1 cellular context compared by ENCODE assay signal in genomic region chr2:27890146-27891062, GRCh38.
TF ChIP-seq lines count a peak whose summit lies in the region.

Gene BABAM2, plus strand, starts transcription at chr2:27890729. Its CDS starts 3,828 bp downstream, at chr2:27894557.
Gene RBKS, minus strand, starts transcription at chr2:27890387. Its CDS starts 42 bp downstream, at chr2:27890345.

TF ChIP-seq in K562, 482 proteins besides CTCF, POLR2A, EP300 and RAD21 (continued from another document):
- TF ChIP-seq KAT2B (IDR thresholded peaks at IDR 0.05; ENCODE audit: low read depth, low read length), result no peak
- peak; percentile 60; the same call in 1 of the 2 replicates for TF ChIP-seq POLR2AphosphoS5 (IDR thresholded peaks at IDR 0.05; ENCODE audit: control insufficient read depth, insufficient read depth, low read depth, low read length)
- peak; percentile 16 to 77 (median 51) for TF ChIP-seq YY1 (IDR thresholded peaks at IDR 0.05; ENCODE audit: borderline replicate concordance in 1 of 3, control insufficient read depth in 1 of 3, extremely low read depth in 1 of 3, insufficient read depth in 3 of 3, insufficient read length in 1 of 3, insufficient replicate concordance in 2 of 3, low read depth in 1 of 3, low read length in 2 of 3)
- no peak for TF ChIP-seq THAP7 (CRISPR knock-in tag; IDR thresholded peaks at IDR 0.05)
- TF ChIP-seq CBX8 (IDR thresholded peaks at IDR 0.05; ENCODE audit: borderline replicate concordance, extremely low read depth, low read depth, low read length, poor library complexity, severe bottlenecking), result no peak
- TF ChIP-seq LEF1 (IDR thresholded peaks at IDR 0.05), result no peak
- TF ChIP-seq MCM5 (IDR thresholded peaks at IDR 0.05; ENCODE audit: low read depth), result no peak
- no peak for TF ChIP-seq NCOA4 (IDR thresholded peaks at IDR 0.05; ENCODE audit: partially characterized antibody)
- no peak for TF ChIP-seq GTF2B (IDR thresholded peaks at IDR 0.05; ENCODE audit: extremely low read depth, insufficient read length)
- TF ChIP-seq CBFB (CRISPR knock-in tag; IDR thresholded peaks at IDR 0.05), result peak; percentile 55; the same call in 1 of the 2 replicates
- no peak for TF ChIP-seq ZNF57 (CRISPR knock-in tag; IDR thresholded peaks at IDR 0.05)
- TF ChIP-seq FOXJ2 (tag; IDR thresholded peaks at IDR 0.05), result peak; percentile 75
- peak; percentile 96 to 97 for TF ChIP-seq SIN3A (IDR thresholded peaks at IDR 0.05; ENCODE audit: borderline replicate concordance in 2 of 2, control insufficient read depth in 1 of 2, low read depth in 2 of 2, low read length in 2 of 2)
- no peak for TF ChIP-seq THRAP3 (IDR thresholded peaks at IDR 0.05; ENCODE audit: borderline replicate concordance)
- TF ChIP-seq REST (CRISPR knock-in tag; IDR thresholded peaks at IDR 0.05; ENCODE audit: low read depth), result peak; percentile 82; the same call in 1 of the 2 replicates
- peak; percentile 25; the same call in 1 of the 2 replicates for TF ChIP-seq TEAD4 (IDR thresholded peaks at IDR 0.05; ENCODE audit: low read length)
- no peak for TF ChIP-seq TEAD4 (CRISPR knock-in tag; IDR thresholded peaks at IDR 0.05; ENCODE audit: borderline replicate concordance)
- no peak for TF ChIP-seq ZNF785 (CRISPR knock-in tag; IDR thresholded peaks at IDR 0.05)
- no peak for TF ChIP-seq ZSCAN29 (IDR thresholded peaks at IDR 0.05)
- no peak for TF ChIP-seq GTF2E2 (tag; IDR thresholded peaks at IDR 0.05)
- no peak for TF ChIP-seq ZBTB8A (IDR thresholded peaks at IDR 0.05; ENCODE audit: partially characterized antibody)
- TF ChIP-seq TAF1 (IDR thresholded peaks at IDR 0.05; ENCODE audit: control insufficient read depth, extremely low read depth, insufficient read depth, low read length, severe bottlenecking), result no peak
- TF ChIP-seq CXXC5 (CRISPR knock-in tag; IDR thresholded peaks at IDR 0.05), result peak; percentile 88
- TF ChIP-seq ARID1B (IDR thresholded peaks at IDR 0.05), result peak; percentile 21; the same call in 1 of the 2 replicates
- TF ChIP-seq NR2C1 (IDR thresholded peaks at IDR 0.05), result peak; percentile 98
- TF ChIP-seq NR2C1 (tag; IDR thresholded peaks at IDR 0.05), result peak; percentile 99
- peak; percentile 71; the same call in 1 of the 2 replicates for TF ChIP-seq GABPB1 (CRISPR knock-in tag; IDR thresholded peaks at IDR 0.05)
- TF ChIP-seq NKRF (IDR thresholded peaks at IDR 0.05; ENCODE audit: borderline replicate concordance), result peak; percentile 98
- TF ChIP-seq HOMEZ (CRISPR knock-in tag; IDR thresholded peaks at IDR 0.05), result no peak
- TF ChIP-seq PTRF (tag; IDR thresholded peaks at IDR 0.05), result no peak
- no peak for TF ChIP-seq MBD2 (IDR thresholded peaks at IDR 0.05; ENCODE audit: borderline replicate concordance, low read depth)
- no peak for TF ChIP-seq ETV6 (IDR thresholded peaks at IDR 0.05; ENCODE audit: borderline replicate concordance in 1 of 2, low read depth in 2 of 2, low read length in 1 of 2)
- TF ChIP-seq ETV6 (CRISPR knock-in tag; IDR thresholded peaks at IDR 0.05; ENCODE audit: borderline replicate concordance), result no peak
- TF ChIP-seq SRSF1 (IDR thresholded peaks at IDR 0.05; ENCODE audit: low read depth, low read length), result no peak
- TF ChIP-seq ZNF655 (CRISPR knock-in tag; IDR thresholded peaks at IDR 0.05), result no peak
- peak; percentile 32; the same call in 1 of the 2 replicates for TF ChIP-seq CHD2 (IDR thresholded peaks at IDR 0.05; ENCODE audit: low read depth, low read length)
